ENCODE assay signal across 1 cellular context in the genomic region with DNA sequence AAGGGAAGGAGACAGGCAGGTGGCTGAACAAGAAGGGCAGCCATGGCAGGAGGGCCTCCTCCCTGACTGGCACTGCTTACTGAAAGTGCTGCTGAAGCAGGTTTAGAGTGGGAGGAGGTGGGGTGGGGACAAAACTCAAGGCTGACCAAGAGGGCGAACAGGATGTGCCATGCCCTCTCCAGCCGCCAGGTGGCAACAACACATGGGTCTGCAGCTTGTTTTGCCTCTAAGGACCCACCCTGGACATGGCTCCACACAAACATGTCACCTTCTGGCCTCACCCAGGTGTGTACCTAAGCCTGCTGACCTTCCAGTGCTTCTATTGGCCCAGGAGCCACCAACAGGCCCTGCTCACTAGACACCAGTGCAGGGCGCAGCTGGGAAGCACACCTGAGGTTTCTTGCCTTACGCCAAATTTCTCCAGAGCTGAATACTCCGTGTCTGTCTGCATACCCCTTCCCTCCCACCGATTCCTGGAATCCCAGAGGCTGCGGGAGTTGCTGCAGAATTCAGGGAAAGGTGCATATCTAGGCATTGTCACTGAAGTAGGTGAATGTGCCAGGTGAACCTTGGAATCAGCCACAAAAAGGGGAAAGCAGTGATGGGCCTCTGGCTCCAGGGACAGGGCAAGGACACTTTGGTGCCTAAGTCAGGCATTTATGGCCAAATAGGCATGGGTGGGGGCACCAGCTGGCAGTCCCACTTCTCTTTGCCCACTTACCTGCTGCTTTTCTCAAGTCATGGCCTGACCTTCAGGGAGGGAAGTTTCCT.
TF ChIP-seq lines count a peak whose summit lies in the region.

No MANE protein-coding gene starts in this region.

TF ChIP-seq in HepG2, 621 proteins besides CTCF, POLR2A, EP300 and RAD21 (continued from another document and continues in another):
- TF ChIP-seq, protein P1, sequence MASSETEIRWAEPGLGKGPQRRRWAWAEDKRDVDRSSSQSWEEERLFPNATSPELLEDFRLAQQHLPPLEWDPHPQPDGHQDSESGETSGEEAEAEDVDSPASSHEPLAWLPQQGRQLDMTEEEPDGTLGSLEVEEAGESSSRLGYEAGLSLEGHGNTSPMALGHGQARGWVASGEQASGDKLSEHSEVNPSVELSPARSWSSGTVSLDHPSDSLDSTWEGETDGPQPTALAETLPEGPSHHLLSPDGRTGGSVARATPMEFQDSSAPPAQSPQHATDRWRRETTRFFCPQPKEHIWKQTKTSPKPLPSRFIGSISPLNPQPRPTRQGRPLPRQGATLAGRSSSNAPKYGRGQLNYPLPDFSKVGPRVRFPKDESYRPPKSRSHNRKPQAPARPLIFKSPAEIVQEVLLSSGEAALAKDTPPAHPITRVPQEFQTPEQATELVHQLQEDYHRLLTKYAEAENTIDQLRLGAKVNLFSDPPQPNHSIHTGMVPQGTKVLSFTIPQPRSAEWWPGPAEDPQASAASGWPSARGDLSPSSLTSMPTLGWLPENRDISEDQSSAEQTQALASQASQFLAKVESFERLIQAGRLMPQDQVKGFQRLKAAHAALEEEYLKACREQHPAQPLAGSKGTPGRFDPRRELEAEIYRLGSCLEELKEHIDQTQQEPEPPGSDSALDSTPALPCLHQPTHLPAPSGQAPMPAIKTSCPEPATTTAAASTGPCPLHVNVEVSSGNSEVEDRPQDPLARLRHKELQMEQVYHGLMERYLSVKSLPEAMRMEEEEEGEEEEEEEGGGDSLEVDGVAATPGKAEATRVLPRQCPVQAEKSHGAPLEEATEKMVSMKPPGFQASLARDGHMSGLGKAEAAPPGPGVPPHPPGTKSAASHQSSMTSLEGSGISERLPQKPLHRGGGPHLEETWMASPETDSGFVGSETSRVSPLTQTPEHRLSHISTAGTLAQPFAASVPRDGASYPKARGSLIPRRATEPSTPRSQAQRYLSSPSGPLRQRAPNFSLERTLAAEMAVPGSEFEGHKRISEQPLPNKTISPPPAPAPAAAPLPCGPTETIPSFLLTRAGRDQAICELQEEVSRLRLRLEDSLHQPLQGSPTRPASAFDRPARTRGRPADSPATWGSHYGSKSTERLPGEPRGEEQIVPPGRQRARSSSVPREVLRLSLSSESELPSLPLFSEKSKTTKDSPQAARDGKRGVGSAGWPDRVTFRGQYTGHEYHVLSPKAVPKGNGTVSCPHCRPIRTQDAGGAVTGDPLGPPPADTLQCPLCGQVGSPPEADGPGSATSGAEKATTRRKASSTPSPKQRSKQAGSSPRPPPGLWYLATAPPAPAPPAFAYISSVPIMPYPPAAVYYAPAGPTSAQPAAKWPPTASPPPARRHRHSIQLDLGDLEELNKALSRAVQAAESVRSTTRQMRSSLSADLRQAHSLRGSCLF (CRISPR knock-in tag; IDR thresholded peaks at IDR 0.05; ENCODE audit: borderline replicate concordance) = no peak
- TF ChIP-seq NONO (IDR thresholded peaks at IDR 0.05) = no peak
- no peak for TF ChIP-seq NONO (CRISPR knock-in tag; conservative IDR thresholded peaks at IDR 0.05)
- peak; percentile 58; the same call in 1 of the 2 replicates for TF ChIP-seq ZFP90 (CRISPR knock-in tag; IDR thresholded peaks at IDR 0.05; ENCODE audit: borderline replicate concordance)
- TF ChIP-seq ZBTB42 (CRISPR knock-in tag; IDR thresholded peaks at IDR 0.05) = 0 out of 2 replicates have a peak, but pooled peaks have one; percentile 3
- 0 out of 2 replicates have a peak, but pooled peaks have one; percentile 27 for TF ChIP-seq ZNF205 (CRISPR knock-in tag; IDR thresholded peaks at IDR 0.05)
- 0 out of 2 replicates have a peak, but pooled peaks have one; percentile 79 for TF ChIP-seq ZSCAN9 (CRISPR knock-in tag; IDR thresholded peaks at IDR 0.05; ENCODE audit: borderline replicate concordance)
- TF ChIP-seq ZEB1 (IDR thresholded peaks at IDR 0.05; ENCODE audit: insufficient replicate concordance, low read depth) = peak; percentile 69
- TF ChIP-seq, protein P2, sequence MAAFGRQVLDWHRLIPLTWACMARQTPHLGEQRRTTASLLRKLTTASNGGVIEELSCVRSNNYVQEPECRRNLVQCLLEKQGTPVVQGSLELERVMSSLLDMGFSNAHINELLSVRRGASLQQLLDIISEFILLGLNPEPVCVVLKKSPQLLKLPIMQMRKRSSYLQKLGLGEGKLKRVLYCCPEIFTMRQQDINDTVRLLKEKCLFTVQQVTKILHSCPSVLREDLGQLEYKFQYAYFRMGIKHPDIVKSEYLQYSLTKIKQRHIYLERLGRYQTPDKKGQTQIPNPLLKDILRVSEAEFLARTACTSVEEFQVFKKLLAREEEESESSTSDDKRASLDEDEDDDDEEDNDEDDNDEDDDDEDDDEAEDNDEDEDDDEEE (CRISPR knock-in tag; IDR thresholded peaks at IDR 0.05) = no peak
- no peak for TF ChIP-seq TMF1 (CRISPR knock-in tag; IDR thresholded peaks at IDR 0.05; ENCODE audit: low read depth)
- TF ChIP-seq, protein P3, sequence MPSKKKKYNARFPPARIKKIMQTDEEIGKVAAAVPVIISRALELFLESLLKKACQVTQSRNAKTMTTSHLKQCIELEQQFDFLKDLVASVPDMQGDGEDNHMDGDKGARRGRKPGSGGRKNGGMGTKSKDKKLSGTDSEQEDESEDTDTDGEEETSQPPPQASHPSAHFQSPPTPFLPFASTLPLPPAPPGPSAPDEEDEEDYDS (CRISPR knock-in tag; IDR thresholded peaks at IDR 0.05) = peak; percentile 36; the same call in 1 of the 2 replicates
- TF ChIP-seq, protein P4, sequence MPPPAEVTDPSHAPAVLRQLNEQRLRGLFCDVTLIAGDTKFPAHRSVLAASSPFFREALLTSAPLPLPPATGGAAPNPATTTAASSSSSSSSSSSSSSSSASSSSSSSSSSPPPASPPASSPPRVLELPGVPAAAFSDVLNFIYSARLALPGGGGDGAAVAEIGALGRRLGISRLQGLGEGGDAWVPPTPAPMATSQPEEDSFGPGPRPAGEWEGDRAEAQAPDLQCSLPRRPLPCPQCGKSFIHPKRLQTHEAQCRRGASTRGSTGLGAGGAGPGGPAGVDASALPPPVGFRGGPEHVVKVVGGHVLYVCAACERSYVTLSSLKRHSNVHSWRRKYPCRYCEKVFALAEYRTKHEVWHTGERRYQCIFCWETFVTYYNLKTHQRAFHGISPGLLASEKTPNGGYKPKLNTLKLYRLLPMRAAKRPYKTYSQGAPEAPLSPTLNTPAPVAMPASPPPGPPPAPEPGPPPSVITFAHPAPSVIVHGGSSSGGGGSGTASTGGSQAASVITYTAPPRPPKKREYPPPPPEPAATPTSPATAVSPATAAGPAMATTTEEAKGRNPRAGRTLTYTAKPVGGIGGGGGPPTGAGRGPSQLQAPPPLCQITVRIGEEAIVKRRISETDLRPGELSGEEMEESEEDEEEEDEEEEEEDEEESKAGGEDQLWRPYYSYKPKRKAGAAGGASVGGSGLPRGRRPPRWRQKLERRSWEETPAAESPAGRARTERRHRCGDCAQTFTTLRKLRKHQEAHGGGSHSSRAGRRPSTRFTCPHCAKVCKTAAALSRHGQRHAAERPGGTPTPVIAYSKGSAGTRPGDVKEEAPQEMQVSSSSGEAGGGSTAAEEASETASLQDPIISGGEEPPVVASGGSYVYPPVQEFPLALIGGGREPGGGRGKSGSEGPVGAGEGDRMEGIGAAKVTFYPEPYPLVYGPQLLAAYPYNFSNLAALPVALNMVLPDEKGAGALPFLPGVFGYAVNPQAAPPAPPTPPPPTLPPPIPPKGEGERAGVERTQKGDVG (CRISPR knock-in tag; IDR thresholded peaks at IDR 0.05; ENCODE audit: borderline replicate concordance) = peak; percentile 72; the same call in 1 of the 2 replicates
- peak; percentile 85; the same call in 1 of the 2 replicates for TF ChIP-seq ZNF598 (CRISPR knock-in tag; IDR thresholded peaks at IDR 0.05; ENCODE audit: borderline replicate concordance)
- no peak for TF ChIP-seq RBAK (CRISPR knock-in tag; IDR thresholded peaks at IDR 0.05)
- TF ChIP-seq, protein P5, sequence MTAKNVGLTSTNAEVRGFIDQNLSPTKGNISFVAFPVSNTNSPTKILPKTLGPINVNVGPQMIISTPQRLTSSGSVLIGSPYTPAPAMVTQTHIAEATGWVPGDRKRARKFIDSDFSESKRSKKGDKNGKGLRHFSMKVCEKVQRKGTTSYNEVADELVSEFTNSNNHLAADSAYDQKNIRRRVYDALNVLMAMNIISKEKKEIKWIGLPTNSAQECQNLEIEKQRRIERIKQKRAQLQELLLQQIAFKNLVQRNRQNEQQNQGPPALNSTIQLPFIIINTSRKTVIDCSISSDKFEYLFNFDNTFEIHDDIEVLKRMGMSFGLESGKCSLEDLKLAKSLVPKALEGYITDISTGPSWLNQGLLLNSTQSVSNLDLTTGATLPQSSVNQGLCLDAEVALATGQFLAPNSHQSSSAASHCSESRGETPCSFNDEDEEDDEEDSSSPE (CRISPR knock-in tag; IDR thresholded peaks at IDR 0.05) = 0 out of 2 replicates have a peak, but pooled peaks have one; percentile 40
- peak; percentile 64; the same call in 1 of the 2 replicates for TF ChIP-seq MXD4 (CRISPR knock-in tag; IDR thresholded peaks at IDR 0.05)
- TF ChIP-seq NAIF1 (CRISPR knock-in tag; IDR thresholded peaks at IDR 0.05; ENCODE audit: borderline replicate concordance) = no peak
- TF ChIP-seq ZNF350 (CRISPR knock-in tag; IDR thresholded peaks at IDR 0.05; ENCODE audit: borderline replicate concordance, low read depth) = peak; percentile 44; the same call in 1 of the 2 replicates
- TF ChIP-seq YEATS2 (CRISPR knock-in tag; IDR thresholded peaks at IDR 0.05; ENCODE audit: borderline replicate concordance) = no peak; the same call in 1 of the 2 replicates
- TF ChIP-seq TEAD3 (CRISPR knock-in tag; optimal IDR thresholded peaks at IDR 0.05; ENCODE audit: borderline replicate concordance) = peak; percentile 78
- TF ChIP-seq RCOR2 (CRISPR knock-in tag; IDR thresholded peaks at IDR 0.05) = no peak
- TF ChIP-seq HNRNPL (IDR thresholded peaks at IDR 0.05; ENCODE audit: low read depth, low read length) = 0 out of 2 replicates have a peak, but pooled peaks have one; percentile 28
- TF ChIP-seq FOXJ3 (CRISPR knock-in tag; IDR thresholded peaks at IDR 0.05; ENCODE audit: borderline replicate concordance) = 0 out of 2 replicates have a peak, but pooled peaks have one; percentile 25
- TF ChIP-seq MIXL1 (CRISPR knock-in tag; IDR thresholded peaks at IDR 0.05) = no peak; the same call in none of the 2 replicates
- TF ChIP-seq SALL2 (CRISPR knock-in tag; IDR thresholded peaks at IDR 0.05) = no peak
- TF ChIP-seq ZNF460 (CRISPR knock-in tag; IDR thresholded peaks at IDR 0.05; ENCODE audit: borderline replicate concordance) = no peak
- no peak; the same call in 1 of the 2 replicates for TF ChIP-seq HES4 (CRISPR knock-in tag; IDR thresholded peaks at IDR 0.05; ENCODE audit: borderline replicate concordance)
- TF ChIP-seq, protein P6, sequence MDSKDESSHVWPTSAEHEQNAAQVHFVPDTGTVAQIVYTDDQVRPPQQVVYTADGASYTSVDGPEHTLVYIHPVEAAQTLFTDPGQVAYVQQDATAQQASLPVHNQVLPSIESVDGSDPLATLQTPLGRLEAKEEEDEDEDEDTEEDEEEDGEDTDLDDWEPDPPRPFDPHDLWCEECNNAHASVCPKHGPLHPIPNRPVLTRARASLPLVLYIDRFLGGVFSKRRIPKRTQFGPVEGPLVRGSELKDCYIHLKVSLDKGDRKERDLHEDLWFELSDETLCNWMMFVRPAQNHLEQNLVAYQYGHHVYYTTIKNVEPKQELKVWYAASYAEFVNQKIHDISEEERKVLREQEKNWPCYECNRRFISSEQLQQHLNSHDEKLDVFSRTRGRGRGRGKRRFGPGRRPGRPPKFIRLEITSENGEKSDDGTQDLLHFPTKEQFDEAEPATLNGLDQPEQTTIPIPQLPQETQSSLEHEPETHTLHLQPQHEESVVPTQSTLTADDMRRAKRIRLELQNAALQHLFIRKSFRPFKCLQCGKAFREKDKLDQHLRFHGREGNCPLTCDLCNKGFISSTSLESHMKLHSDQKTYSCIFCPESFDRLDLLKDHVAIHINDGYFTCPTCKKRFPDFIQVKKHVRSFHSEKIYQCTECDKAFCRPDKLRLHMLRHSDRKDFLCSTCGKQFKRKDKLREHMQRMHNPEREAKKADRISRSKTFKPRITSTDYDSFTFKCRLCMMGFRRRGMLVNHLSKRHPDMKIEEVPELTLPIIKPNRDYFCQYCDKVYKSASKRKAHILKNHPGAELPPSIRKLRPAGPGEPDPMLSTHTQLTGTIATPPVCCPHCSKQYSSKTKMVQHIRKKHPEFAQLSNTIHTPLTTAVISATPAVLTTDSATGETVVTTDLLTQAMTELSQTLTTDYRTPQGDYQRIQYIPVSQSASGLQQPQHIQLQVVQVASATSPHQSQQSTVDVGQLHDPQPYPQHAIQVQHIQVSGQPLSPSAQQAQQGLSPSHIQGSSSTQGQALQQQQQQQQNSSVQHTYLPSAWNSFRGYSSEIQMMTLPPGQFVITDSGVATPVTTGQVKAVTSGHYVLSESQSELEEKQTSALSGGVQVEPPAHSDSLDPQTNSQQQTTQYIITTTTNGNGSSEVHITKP (CRISPR knock-in tag; IDR thresholded peaks at IDR 0.05; ENCODE audit: low read depth) = peak; percentile 74; the same call in 1 of the 2 replicates
- TF ChIP-seq, protein P7, sequence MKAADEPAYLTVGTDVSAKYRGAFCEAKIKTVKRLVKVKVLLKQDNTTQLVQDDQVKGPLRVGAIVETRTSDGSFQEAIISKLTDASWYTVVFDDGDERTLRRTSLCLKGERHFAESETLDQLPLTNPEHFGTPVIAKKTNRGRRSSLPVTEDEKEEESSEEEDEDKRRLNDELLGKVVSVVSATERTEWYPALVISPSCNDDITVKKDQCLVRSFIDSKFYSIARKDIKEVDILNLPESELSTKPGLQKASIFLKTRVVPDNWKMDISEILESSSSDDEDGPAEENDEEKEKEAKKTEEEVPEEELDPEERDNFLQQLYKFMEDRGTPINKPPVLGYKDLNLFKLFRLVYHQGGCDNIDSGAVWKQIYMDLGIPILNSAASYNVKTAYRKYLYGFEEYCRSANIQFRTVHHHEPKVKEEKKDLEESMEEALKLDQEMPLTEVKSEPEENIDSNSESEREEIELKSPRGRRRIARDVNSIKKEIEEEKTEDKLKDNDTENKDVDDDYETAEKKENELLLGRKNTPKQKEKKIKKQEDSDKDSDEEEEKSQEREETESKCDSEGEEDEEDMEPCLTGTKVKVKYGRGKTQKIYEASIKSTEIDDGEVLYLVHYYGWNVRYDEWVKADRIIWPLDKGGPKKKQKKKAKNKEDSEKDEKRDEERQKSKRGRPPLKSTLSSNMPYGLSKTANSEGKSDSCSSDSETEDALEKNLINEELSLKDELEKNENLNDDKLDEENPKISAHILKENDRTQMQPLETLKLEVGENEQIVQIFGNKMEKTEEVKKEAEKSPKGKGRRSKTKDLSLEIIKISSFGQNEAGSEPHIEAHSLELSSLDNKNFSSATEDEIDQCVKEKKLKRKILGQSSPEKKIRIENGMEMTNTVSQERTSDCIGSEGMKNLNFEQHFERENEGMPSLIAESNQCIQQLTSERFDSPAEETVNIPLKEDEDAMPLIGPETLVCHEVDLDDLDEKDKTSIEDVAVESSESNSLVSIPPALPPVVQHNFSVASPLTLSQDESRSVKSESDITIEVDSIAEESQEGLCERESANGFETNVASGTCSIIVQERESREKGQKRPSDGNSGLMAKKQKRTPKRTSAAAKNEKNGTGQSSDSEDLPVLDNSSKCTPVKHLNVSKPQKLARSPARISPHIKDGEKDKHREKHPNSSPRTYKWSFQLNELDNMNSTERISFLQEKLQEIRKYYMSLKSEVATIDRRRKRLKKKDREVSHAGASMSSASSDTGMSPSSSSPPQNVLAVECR (CRISPR knock-in tag; IDR thresholded peaks at IDR 0.05; ENCODE audit: borderline replicate concordance) = peak; percentile 77; the same call in 1 of the 2 replicates
- TF ChIP-seq GATA4 (IDR thresholded peaks at IDR 0.05; ENCODE audit: borderline replicate concordance, low read depth) = no peak
- 0 out of 2 replicates have a peak, but pooled peaks have one; percentile 62 for TF ChIP-seq ESRRA (CRISPR knock-in tag; IDR thresholded peaks at IDR 0.05; ENCODE audit: low read depth)
- TF ChIP-seq ZMYM4 (CRISPR knock-in tag; IDR thresholded peaks at IDR 0.05) = peak; percentile 78; the same call in 1 of the 2 replicates
- TF ChIP-seq ATAD3A (CRISPR knock-in tag; IDR thresholded peaks at IDR 0.05) = no peak
- no peak for TF ChIP-seq EZH2 (conservative IDR thresholded peaks at IDR 0.05; ENCODE audit: low read depth, low read length)
